In the genomic region with DNA sequence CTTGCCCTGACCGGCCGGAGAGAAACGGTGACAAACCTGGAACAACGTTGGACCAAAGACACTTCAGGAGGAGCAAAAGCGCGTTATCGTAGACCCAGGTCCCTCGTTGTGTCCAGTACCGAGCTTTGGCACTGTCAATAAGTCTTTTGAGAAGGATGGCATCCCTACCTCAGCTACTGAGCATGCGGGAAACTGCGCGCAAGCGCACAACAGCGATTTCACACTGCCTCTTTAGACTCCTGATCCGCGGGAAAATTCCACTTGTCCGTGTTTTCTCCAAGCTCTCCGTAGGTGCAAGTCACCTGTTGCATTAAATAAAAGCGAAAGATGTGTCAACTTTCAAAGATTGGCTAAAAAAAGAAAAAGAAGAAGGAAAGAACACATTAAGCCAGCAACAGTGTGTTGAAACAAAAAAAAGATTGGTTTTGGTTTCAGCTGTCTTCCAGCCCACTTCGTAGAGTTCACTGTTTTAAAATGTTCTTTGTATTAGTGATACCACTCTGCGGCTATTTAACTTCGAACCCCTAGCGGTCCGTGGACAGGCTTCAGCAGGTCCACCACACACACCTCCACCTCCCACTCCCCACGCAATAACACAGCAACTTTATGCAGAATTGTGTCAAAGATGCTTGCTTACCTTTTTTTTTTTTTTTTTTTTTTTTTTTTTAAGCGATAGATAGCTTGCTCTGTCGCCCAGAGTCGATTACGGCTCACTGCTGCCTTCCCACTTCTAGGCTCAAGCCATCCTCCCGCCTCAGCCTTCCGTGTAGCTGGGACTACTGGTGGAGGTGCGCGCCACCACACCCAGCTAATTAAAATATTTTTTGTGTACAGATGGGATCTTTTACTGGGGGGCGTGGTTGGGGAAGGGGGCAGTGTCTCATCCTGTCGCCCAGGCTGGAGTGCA, we compare ENCODE assay signal across 1 cellular context.
TF ChIP-seq lines count a peak whose summit lies in the region.

Gene BPNT1, minus strand, starts transcription at position 139 of the 907 bp plus-strand sequence. CDS start 9,942 bp downstream, outside the sequence.

TF ChIP-seq in GM12878, 131 proteins besides CTCF, POLR2A, EP300 and RAD21 (continued from another document):
- no peak for TF ChIP-seq E2F4 (IDR thresholded peaks at IDR 0.05; ENCODE audit: low read depth, low read length)
- TF ChIP-seq PKNOX1 (IDR thresholded peaks at IDR 0.05) = peak; percentile 57
- TF ChIP-seq ZNF592 (IDR thresholded peaks at IDR 0.05) = no peak
- no peak for TF ChIP-seq SREBF1 (IDR thresholded peaks at IDR 0.05; ENCODE audit: low read length)
- TF ChIP-seq SKIL (IDR thresholded peaks at IDR 0.05; ENCODE audit: low read depth, poor library complexity, severe bottlenecking) = peak; percentile 44
- no peak for TF ChIP-seq ZNF274 (IDR thresholded peaks at IDR 0.05; ENCODE audit: insufficient read depth, insufficient read length)
- no peak for TF ChIP-seq ESRRA (IDR thresholded peaks at IDR 0.05; ENCODE audit: low read length)
- no peak for TF ChIP-seq HDGF (IDR thresholded peaks at IDR 0.05)
- TF ChIP-seq CHD4 (IDR thresholded peaks at IDR 0.05) = no peak
- TF ChIP-seq RAD51 (IDR thresholded peaks at IDR 0.05) = peak; percentile 93
- TF ChIP-seq, protein P1, sequence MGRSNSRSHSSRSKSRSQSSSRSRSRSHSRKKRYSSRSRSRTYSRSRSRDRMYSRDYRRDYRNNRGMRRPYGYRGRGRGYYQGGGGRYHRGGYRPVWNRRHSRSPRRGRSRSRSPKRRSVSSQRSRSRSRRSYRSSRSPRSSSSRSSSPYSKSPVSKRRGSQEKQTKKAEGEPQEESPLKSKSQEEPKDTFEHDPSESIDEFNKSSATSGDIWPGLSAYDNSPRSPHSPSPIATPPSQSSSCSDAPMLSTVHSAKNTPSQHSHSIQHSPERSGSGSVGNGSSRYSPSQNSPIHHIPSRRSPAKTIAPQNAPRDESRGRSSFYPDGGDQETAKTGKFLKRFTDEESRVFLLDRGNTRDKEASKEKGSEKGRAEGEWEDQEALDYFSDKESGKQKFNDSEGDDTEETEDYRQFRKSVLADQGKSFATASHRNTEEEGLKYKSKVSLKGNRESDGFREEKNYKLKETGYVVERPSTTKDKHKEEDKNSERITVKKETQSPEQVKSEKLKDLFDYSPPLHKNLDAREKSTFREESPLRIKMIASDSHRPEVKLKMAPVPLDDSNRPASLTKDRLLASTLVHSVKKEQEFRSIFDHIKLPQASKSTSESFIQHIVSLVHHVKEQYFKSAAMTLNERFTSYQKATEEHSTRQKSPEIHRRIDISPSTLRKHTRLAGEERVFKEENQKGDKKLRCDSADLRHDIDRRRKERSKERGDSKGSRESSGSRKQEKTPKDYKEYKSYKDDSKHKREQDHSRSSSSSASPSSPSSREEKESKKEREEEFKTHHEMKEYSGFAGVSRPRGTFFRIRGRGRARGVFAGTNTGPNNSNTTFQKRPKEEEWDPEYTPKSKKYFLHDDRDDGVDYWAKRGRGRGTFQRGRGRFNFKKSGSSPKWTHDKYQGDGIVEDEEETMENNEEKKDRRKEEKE (IDR thresholded peaks at IDR 0.05) = no peak
- TF ChIP-seq SIN3A (IDR thresholded peaks at IDR 0.05; ENCODE audit: low read depth, low read length) = no peak; the same call in 1 of the 2 replicates
- no peak for TF ChIP-seq STAT1 (conservative IDR thresholded peaks at IDR 0.05)
- peak; percentile 50; the same call in 1 of the 2 replicates for TF ChIP-seq CBFB (IDR thresholded peaks at IDR 0.05; ENCODE audit: low read depth)
- TF ChIP-seq POLR2AphosphoS5 (IDR thresholded peaks at IDR 0.05; ENCODE audit: low read length) = peak; percentile 77
- TF ChIP-seq TCF12 (IDR thresholded peaks at IDR 0.05; ENCODE audit: low read depth, low read length) = peak; percentile 22; the same call in 1 of the 2 replicates
TF ChIP-seq in GM12878: peak in this region for 51.
